In genomic region chr1:43977376-43978263, GRCh38 we compare ENCODE assay signal across 12 cellular contexts. TPM values are rescaled to one million over a fixed set of nuclear protein-coding genes. Genes with fewer than 3 reads are reported as not detected.
A peak's percentile ranks its signal among the peaks of the same experiment; 100 is the strongest.
DNase-seq lines count a peak whose midpoint lies in the region; ATAC-seq, FAIRE-seq and TF ChIP-seq lines count a peak whose summit lies in the region.
"Had no signal": no experiment of that assay in that cellular context is flagged by ENCODE, and none has a peak within 500 bp of the region (broad histone marks: within the 10 kb centered on the region; RNA-seq: fewer than 3 reads in every experiment).

No MANE protein-coding gene starts in this region.

- H3K9ac ChIP-seq in GM23248 (no peak overlapping the region), mesenchymal stem cell (ENCODE audit: low read length) (peak overlapping the region; percentile 34)

- no peak for ATAC-seq in WTC11
- ATAC-seq in pancreas, result no peak

- no peaks in the 10 kb centered on the region for H3K9me2 ChIP-seq in GM23248 (ENCODE audit: insufficient read depth)

- H2AFZ ChIP-seq in ACC112 (ENCODE audit: low read length, unreplicated experiment) (no peak overlapping the region), GM23248 (no peak overlapping the region), mesenchymal stem cell (ENCODE audit: low read depth, low read length) (no peak overlapping the region)

- no peak overlapping the region for H2BK120ac ChIP-seq in mesenchymal stem cell (ENCODE audit: low read depth, low read length)

- peaks cover 38% of the 10 kb centered on the region for H3K4me1 ChIP-seq in ACC112 (ENCODE audit: control insufficient read depth, insufficient read depth, low read length, unreplicated experiment)
- peaks cover 28% of the 10 kb centered on the region for H3K4me1 ChIP-seq in GM23248 (ENCODE audit: insufficient read depth)
- peaks cover 57% of the 10 kb centered on the region for H3K4me1 ChIP-seq in mesenchymal stem cell (ENCODE audit: control insufficient read depth, insufficient read depth, low read depth, low read length)
- peaks cover 0 to 31% (median 14%) of the 10 kb centered on the region in 3 donors for H3K4me1 ChIP-seq in pancreas
- H3K4me1 ChIP-seq in testis, result peaks cover 32% of the 10 kb centered on the region

- peak overlapping the region; percentile 80 for H3K4me2 ChIP-seq in GM23248 (ENCODE audit: unreplicated experiment)
- H3K4me2 ChIP-seq in mesenchymal stem cell (ENCODE audit: low read length, poor library complexity, severe bottlenecking), result no peak overlapping the region

- peaks cover 43% of the 10 kb centered on the region for H3K79me1 ChIP-seq in mesenchymal stem cell (replicated peaks; ENCODE audit: low read length, poor library complexity, severe bottlenecking)

- no peaks in the 10 kb centered on the region for H3K9me3 Mint-ChIP-seq in WTC11

- no peaks in the 10 kb centered on the region for H4K20me1 ChIP-seq in GM23248 (ENCODE audit: insufficient read depth)

- intact Hi-C loops in pancreas (cut with DNase I), result no loop called here
- intact Hi-C loops in testis (cut with DNase I; ENCODE audit: low total_unique reads), result no loop called here

- in situ Hi-C loops in GM23248 (cut with MboI), result no loop called here

- H3K4me1 Mint-ChIP-seq in WTC11, result peaks cover 41% of the 10 kb centered on the region

- CTCF ChIA-PET in WTC11 (lab: Charles Lee), result interaction anchor here (1.1 to 1.7 kb wide), 2 partner anchors 43 to 214 kb away, joined by 7 to 8 read pairs; no protein-coding TSS in a partner anchor

- TF ChIP-seq POLR2A in testis (IDR thresholded peaks at IDR 0.05), result no peak

- no peak overlapping the region for H3K18ac ChIP-seq in mesenchymal stem cell (ENCODE audit: low read depth in 1 of 2, low read length in 2 of 2)

- H2BK15ac ChIP-seq in mesenchymal stem cell (ENCODE audit: low read depth, poor library complexity, severe bottlenecking), result no peak overlapping the region

- no peak overlapping the region for H2AK5ac ChIP-seq in mesenchymal stem cell (ENCODE audit: low read length, severe bottlenecking)

- no peak overlapping the region for H2BK12ac ChIP-seq in mesenchymal stem cell (ENCODE audit: low read length in 2 of 2)

- H3K4me3 ChIP-seq in ACC112 (ENCODE audit: low read depth, low read length) (peak overlapping the region; percentile 83; the same call in 1 of the 2 replicates), GM23248 (no peak overlapping the region; the same call in 1 of the 2 replicates), mesenchymal stem cell (ENCODE audit: insufficient read depth in 1 of 2, low read depth in 1 of 2, low read length in 2 of 2) (peak overlapping the region; percentile 15 to 16), pancreas (peak overlapping the region in 1 of 4 donors; percentile 53), testis (no peak overlapping the region)

- H4K91ac ChIP-seq in mesenchymal stem cell (ENCODE audit: low read length), result no peak overlapping the region

- H3K27me3 ChIP-seq in ACC112 (ENCODE audit: insufficient read depth, low read length) (no peaks in the 10 kb centered on the region), GM23248 (replicated peaks; ENCODE audit: insufficient read depth) (no peaks in the 10 kb centered on the region), mesenchymal stem cell (ENCODE audit: control insufficient read depth in 1 of 2, insufficient read depth in 1 of 2, low read length in 2 of 2) (no peaks in the 10 kb centered on the region), pancreas (no peaks in the 10 kb centered on the region), testis (no peaks in the 10 kb centered on the region)
- H3K27me3 ChIP-seq: right atrium auricular region had no signal

- no peak overlapping the region for H3K4ac ChIP-seq in mesenchymal stem cell (ENCODE audit: low read depth in 1 of 2, low read length in 2 of 2)

- H3K27me3 Mint-ChIP-seq in WTC11 (ENCODE audit: low read depth), result no peaks in the 10 kb centered on the region; the same call in 1 of the 2 replicates

- H3K36me3 ChIP-seq in ACC112 (ENCODE audit: insufficient read depth, low read length) (peaks cover 11% of the 10 kb centered on the region; the same call in 1 of the 2 replicates), GM23248 (ENCODE audit: low read depth) (peaks cover 10% of the 10 kb centered on the region; the same call in 1 of the 2 replicates), mesenchymal stem cell (ENCODE audit: control insufficient read depth in 1 of 2, insufficient read depth in 2 of 2, low read depth in 1 of 2, low read length in 2 of 2) (peaks cover 44 to 46% of the 10 kb centered on the region in 2 experiments), pancreas (peaks cover 0 to 4% (median 0%) of the 10 kb centered on the region in 3 donors), testis (ENCODE audit: low read depth, missing control alignments) (no peaks in the 10 kb centered on the region)

- POLR2A ChIA-PET in WTC11 (lab: Charles Lee), result interaction anchor here (0.7 kb wide), 1 partner anchor 74 kb away, joined by 4 read pairs; no protein-coding TSS in a partner anchor

- no peak overlapping the region for H4K8ac ChIP-seq in mesenchymal stem cell (ENCODE audit: low read length)

- 94 to 97% methylated on average over 9 of the region's 9 CpGs for WGBS in GM23248 (ENCODE audit: low coverage in 1 of 2, low lambda C conversion rate in 2 of 2, missing lambda C conversion rate in 2 of 2), 2 experiments
- WGBS in mesenchymal stem cell, result 87% methylated on average over 7 of the region's 9 CpGs
- 64 to 74% methylated on average over 9 of the region's 9 CpGs for WGBS in pancreas, 2 donors
- 84 to 89% methylated on average over 9 of the region's 9 CpGs for WGBS in testis, 2 donors

- no peak for FAIRE-seq in pancreas (lab: Jason Lieb, UNC)
- FAIRE-seq: H54 had no signal

- peak overlapping the region; percentile 89 for H3K4me3 Mint-ChIP-seq in WTC11

- no peak overlapping the region for H3K23ac ChIP-seq in mesenchymal stem cell (ENCODE audit: low read length in 2 of 2)

- H3K79me2 ChIP-seq in ACC112 (ENCODE audit: control insufficient read depth, insufficient read depth, low read length, unreplicated experiment) (peaks cover 60% of the 10 kb centered on the region), GM23248 (ENCODE audit: insufficient read depth) (peaks cover 73% of the 10 kb centered on the region)

- H2BK5ac ChIP-seq in mesenchymal stem cell (ENCODE audit: low read depth, low read length, poor library complexity, severe bottlenecking), result no peak overlapping the region

- H3K36me3 Mint-ChIP-seq in WTC11, result peaks cover 32% of the 10 kb centered on the region

- DNase-seq in GM23248, result no peak
- DNase-seq in WTC11 (ENCODE audit: low spot score), result no peak
- no peak for DNase-seq in mesenchymal stem cell
- DNase-seq in NCI-H69 (lab: John Stamatoyannopoulos, UW), result no peak
- DNase-seq in UCSD-AML1 (lab: John Stamatoyannopoulos, UW; ENCODE audit: unreplicated experiment), result no peak
- DNase-seq in pancreas, result no peak
- DNase-seq in testis, result no peak
- DNase-seq: activated gamma-delta T cell treated with Interleukin-2 at 50 U/mL for 16 hours, NCI-H2171 had no signal

- no peak overlapping the region for H3K14ac ChIP-seq in mesenchymal stem cell (ENCODE audit: low read length in 2 of 2)

- peaks cover 14% of the 10 kb centered on the region; the same call in 1 of the 2 replicates for H3F3A ChIP-seq in GM23248 (ENCODE audit: insufficient read depth)

- H3K27ac ChIP-seq in ACC112 (ENCODE audit: low read depth, low read length), result no peak overlapping the region
- H3K27ac ChIP-seq in GM23248, result no peak overlapping the region
- no peak overlapping the region for H3K27ac ChIP-seq in mesenchymal stem cell (ENCODE audit: low read length, poor library complexity, severe bottlenecking)
- no peak overlapping the region for H3K27ac ChIP-seq in pancreas
- no peak overlapping the region for H3K27ac ChIP-seq in testis

- H3K9me3 ChIP-seq in GM23248 (ENCODE audit: low read depth), result no peaks in the 10 kb centered on the region
- no peaks in the 10 kb centered on the region for H3K9me3 ChIP-seq in mesenchymal stem cell (ENCODE audit: control insufficient read depth, low read length)
- H3K9me3 ChIP-seq in pancreas, result no peaks in the 10 kb centered on the region
- no peaks in the 10 kb centered on the region for H3K9me3 ChIP-seq in testis
- H3K9me3 ChIP-seq: right atrium auricular region had no signal

- TF ChIP-seq CTCF in WTC11 (IDR thresholded peaks at IDR 0.05), result no peak
- no peak for TF ChIP-seq CTCF in pancreas (IDR thresholded peaks at IDR 0.05)
- no peak for TF ChIP-seq CTCF in testis (IDR thresholded peaks at IDR 0.05)

- no peak overlapping the region for H3K27ac Mint-ChIP-seq in WTC11

RNA-seq across cellular contexts. Expression of gene B4GALT2, which starts 1.4 kb away (rescaled TPM):
- 123 and 221 TPM in 2 replicates for total RNA-seq in GM23248 (2014; rRNA removed; shearing (Covaris generic))
- polyA plus RNA-seq in GM23248 (2016; fragmentation: Nextera tagmentation; extraction: Ambion mirVana) (27.3 and 28.9 TPM in 2 replicates), pancreas (10 to 100 TPM; 28.2 to 36.7 TPM), testis (ENCODE audit: insufficient read depth, low read depth, low replicate concordance) (47.7 TPM)
- total RNA-seq in WTC11 (2021) (66.7 to 72.2 TPM (median 66.9 TPM) in 3 replicates), pancreas (10 to 100 TPM; 16.7 to 29.9 (median 25.9) TPM), testis (10 to 100 TPM; 40.9 to 65.9 TPM)
- 37.4 TPM for polyA plus RNA-seq in mesenchymal stem cell (2013, experiment 1 of 2)
- polyA plus RNA-seq in mesenchymal stem cell (2013, experiment 2 of 2), result 35.8 TPM

RNA-seq across cellular contexts. Expression of gene ATP6V0B, which starts 2.9 kb away (rescaled TPM):
- 122 and 140 TPM in 2 replicates for total RNA-seq in GM23248 (2014; rRNA removed; shearing (Covaris generic))
- polyA plus RNA-seq in GM23248 (2016; fragmentation: Nextera tagmentation; extraction: Ambion mirVana) (174 and 177 TPM in 2 replicates), pancreas (100 to 1,000 TPM; 135 to 208 TPM), testis (ENCODE audit: insufficient read depth, low read depth, low replicate concordance) (102 TPM)
- total RNA-seq in WTC11 (2021) (108 to 115 TPM (median 110 TPM) in 3 replicates), pancreas (100 to 1,000 TPM in 1 of 6 donors, 10 to 100 TPM in 5; 59.8 to 108 (median 82.2) TPM), testis (100 to 1,000 TPM; 173 to 222 TPM)
- polyA plus RNA-seq in mesenchymal stem cell (2013, experiment 1 of 2), result 60.5 TPM
- polyA plus RNA-seq in mesenchymal stem cell (2013, experiment 2 of 2), result 64.4 TPM

RNA-seq across cellular contexts. Expression of gene DPH2, which starts 7.8 kb away (rescaled TPM):
- total RNA-seq in GM23248 (2014; rRNA removed; shearing (Covaris generic)), result 42.9 and 51.1 TPM in 2 replicates
- polyA plus RNA-seq in GM23248 (2016; fragmentation: Nextera tagmentation; extraction: Ambion mirVana), result 16.7 and 21.0 TPM in 2 replicates
- total RNA-seq in WTC11 (2021), result 47.6 to 57.5 TPM (median 51.5 TPM) in 3 replicates
- polyA plus RNA-seq in mesenchymal stem cell (2013, experiment 1 of 2), result 8.8 TPM
- 9.0 TPM for polyA plus RNA-seq in mesenchymal stem cell (2013, experiment 2 of 2)
- total RNA-seq in pancreas, result 10 to 100 TPM; 10.8 to 19.4 (median 12.8) TPM
- polyA plus RNA-seq in pancreas, result 10 to 100 TPM; 20.0 to 22.0 TPM
- 10 to 100 TPM; 39.4 to 44.7 TPM for total RNA-seq in testis
- polyA plus RNA-seq in testis (ENCODE audit: insufficient read depth, low read depth, low replicate concordance), result 27.6 TPM

RNA-seq across cellular contexts. Expression of gene CCDC24, which starts 13.8 kb away (rescaled TPM):
- 3.1 and 4.7 TPM in 2 replicates for total RNA-seq in GM23248 (2014; rRNA removed; shearing (Covaris generic))
- polyA plus RNA-seq in GM23248 (2016; fragmentation: Nextera tagmentation; extraction: Ambion mirVana) (4.3 and 5.3 TPM in 2 replicates), pancreas (10 to 100 TPM; 39.2 to 45.9 TPM), testis (ENCODE audit: insufficient read depth, low read depth, low replicate concordance) (64.9 TPM)
- total RNA-seq in WTC11 (2021) (12.1 to 20.1 TPM (median 19.2 TPM) in 3 replicates), pancreas (10 to 100 TPM in 1 of 6 donors, 1 to 10 TPM in 5; 3.9 to 13.2 (median 5.3) TPM), testis (10 to 100 TPM; 28.8 to 31.3 TPM)
- 2.9 TPM for polyA plus RNA-seq in mesenchymal stem cell (2013, experiment 1 of 2)
- polyA plus RNA-seq in mesenchymal stem cell (2013, experiment 2 of 2), result 3.2 TPM

RNA-seq across cellular contexts. Expression of gene IPO13, which starts 30.9 kb away (rescaled TPM):
- 29.4 and 35.8 TPM in 2 replicates for total RNA-seq in GM23248 (2014; rRNA removed; shearing (Covaris generic))
- polyA plus RNA-seq in GM23248 (2016; fragmentation: Nextera tagmentation; extraction: Ambion mirVana) (17.1 and 21.0 TPM in 2 replicates), pancreas (10 to 100 TPM; 22.2 to 24.3 TPM), testis (ENCODE audit: insufficient read depth, low read depth, low replicate concordance) (138 TPM)
- total RNA-seq in WTC11 (2021) (17.8 to 24.2 TPM (median 19.1 TPM) in 3 replicates), pancreas (10 to 100 TPM in 2 of 6 donors, 1 to 10 TPM in 4; 6.7 to 15.6 (median 8.5) TPM), testis (10 to 100 TPM; 67.3 to 77.0 TPM)
- polyA plus RNA-seq in mesenchymal stem cell (2013, experiment 1 of 2), result 14.7 TPM
- polyA plus RNA-seq in mesenchymal stem cell (2013, experiment 2 of 2), result 13.5 TPM

Comparison
In these comparisons a context has a peak if more than half of its experiments do, and no peak if none do; other contexts are left out.
1. H3K4me3 ChIP-seq: peak in ACC112 (single experiment) and mesenchymal stem cell (2 of 2); none in GM23248 (single experiment) and testis (0 of 2).